ENCODE assay signal across 10 cellular contexts in the genomic region with DNA sequence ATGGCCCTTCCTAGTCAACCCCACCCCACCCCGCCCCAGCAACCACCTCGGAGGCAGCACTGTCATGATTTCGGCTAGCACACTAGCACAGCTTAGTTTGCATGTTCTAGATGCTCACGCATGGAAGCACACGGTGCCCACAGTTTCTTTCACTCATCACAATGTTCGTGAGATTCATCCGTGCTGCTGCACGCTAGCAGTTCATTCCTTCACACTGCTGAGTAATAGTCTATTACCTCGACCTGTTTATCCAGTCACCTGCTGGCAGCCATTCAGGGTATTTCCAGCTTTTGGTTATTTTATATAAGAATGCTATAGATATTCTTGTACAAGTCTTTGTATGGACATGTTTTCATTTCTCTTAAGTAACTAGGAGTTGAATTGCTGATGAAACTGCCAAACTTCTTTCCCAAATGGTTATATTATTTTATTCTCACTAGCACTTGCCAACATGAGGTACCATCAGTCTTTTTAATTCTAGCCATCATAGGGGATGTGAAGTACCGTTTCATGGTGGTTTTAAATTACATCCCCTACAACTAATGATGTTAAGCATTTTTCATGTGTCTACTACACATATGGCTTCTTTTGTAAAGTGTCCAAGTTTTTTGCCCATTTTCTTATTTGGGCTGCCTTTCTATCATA.
DNase-seq lines count a peak whose midpoint lies in the region; ATAC-seq and TF ChIP-seq lines count a peak whose summit lies in the region.
"Had no signal": no experiment of that assay in that cellular context is flagged by ENCODE, and none has a peak within 500 bp of the region (broad histone marks: within the 10 kb centered on the region; RNA-seq: fewer than 3 reads in every experiment).

No MANE protein-coding gene starts in this region.

- 89% methylated on average over 8 of the region's 10 CpGs for whole genome bisulfite sequencing in mesenchymal stem cell
- 93 to 98% methylated on average over 10 of the region's 10 CpGs for WGBS in testis, 2 donors

- H2AFZ ChIP-seq in mesenchymal stem cell (ENCODE audit: low read depth, low read length): no peak overlapping the region

- intact Hi-C loops in testis (cut with DNase I; ENCODE audit: low total_unique reads): loop anchor here (10.0 kb wide), 1 partner anchor 212 kb away; no protein-coding TSS in a partner anchor

- no peak overlapping the region for H3K23ac ChIP-seq in mesenchymal stem cell (ENCODE audit: low read length in 2 of 2)

- no peak overlapping the region for H3K14ac ChIP-seq in mesenchymal stem cell (ENCODE audit: low read length in 2 of 2)

- H3K9me3 ChIP-seq in mesenchymal stem cell (ENCODE audit: control insufficient read depth, low read length) (no peaks in the 10 kb centered on the region), testis (no peaks in the 10 kb centered on the region)

- H3K27ac ChIP-seq in mesenchymal stem cell (ENCODE audit: low read length, poor library complexity, severe bottlenecking) (peak overlapping the region; percentile 92), testis (no peak overlapping the region)

- H3K27me3 ChIP-seq in mesenchymal stem cell (ENCODE audit: control insufficient read depth in 1 of 2, insufficient read depth in 1 of 2, low read length in 2 of 2) (no peaks in the 10 kb centered on the region), testis (no peaks in the 10 kb centered on the region)

- DNase-seq in NCI-H226: peak; percentile 19
- no peak for DNase-seq in mesenchymal stem cell
- DNase-seq in testis: no peak
- DNase-seq in NCI-H345 treated with DMSO at 0.1 percent for 48 hours (lab: John Stamatoyannopoulos, UW; ENCODE audit: unreplicated experiment): no peak
- no peak for DNase-seq in stimulated activated CD8-positive, alpha-beta memory T cell treated with anti-CD3 and anti-CD28 coated beads, Interleukin-4, amount 100 ng/mL, for 48 hours
- no peak for DNase-seq in HT-29 (ENCODE audit: low spot score)
- DNase-seq: activated CD4-positive, alpha-beta T cell treated with anti-CD3 and anti-CD28 coated beads, Interleukin-2, amount 10 ng/mL, durations not matched to agents 7 days and 5 days; NCI-H187 treated with DMSO at 0.1 percent for 48 hours had no signal

- H2BK12ac ChIP-seq in mesenchymal stem cell (ENCODE audit: low read length in 2 of 2): no peak overlapping the region

- H2AK5ac ChIP-seq in mesenchymal stem cell (ENCODE audit: low read length, severe bottlenecking): no peak overlapping the region

- ATAC-seq in GM18873 (IDR thresholded peaks at IDR 0.05; ENCODE audit: low FRiP score, unreplicated experiment): peak; percentile 65
- ATAC-seq in HG02642 (IDR thresholded peaks at IDR 0.05; ENCODE audit: poor library complexity, unreplicated experiment): peak; percentile 58

- H3K9ac ChIP-seq in mesenchymal stem cell (ENCODE audit: low read length): no peak overlapping the region

- H3K18ac ChIP-seq in mesenchymal stem cell (ENCODE audit: low read depth in 1 of 2, low read length in 2 of 2): no peak overlapping the region

- peaks cover 3% of the 10 kb centered on the region for H3K4me1 ChIP-seq in mesenchymal stem cell (ENCODE audit: control insufficient read depth, insufficient read depth, low read depth, low read length)
- H3K4me1 ChIP-seq in testis: peaks cover 4% of the 10 kb centered on the region

- H3K36me3 ChIP-seq in mesenchymal stem cell (ENCODE audit: control insufficient read depth in 1 of 2, insufficient read depth in 2 of 2, low read depth in 1 of 2, low read length in 2 of 2): peaks cover 16 to 59% of the 10 kb centered on the region in 2 experiments
- no peaks in the 10 kb centered on the region for H3K36me3 ChIP-seq in testis (ENCODE audit: low read depth, missing control alignments)

- no peak for TF ChIP-seq CTCF in testis (IDR thresholded peaks at IDR 0.05)

- H3K4ac ChIP-seq in mesenchymal stem cell (ENCODE audit: low read depth in 1 of 2, low read length in 2 of 2): no peak overlapping the region

- H3K4me3 ChIP-seq in mesenchymal stem cell (ENCODE audit: insufficient read depth in 1 of 2, low read depth in 1 of 2, low read length in 2 of 2) (no peak overlapping the region), testis (no peak overlapping the region)

- no peak overlapping the region for H2BK120ac ChIP-seq in mesenchymal stem cell (ENCODE audit: low read depth, low read length)

- no peak overlapping the region for H4K8ac ChIP-seq in mesenchymal stem cell (ENCODE audit: low read length)

- no peak overlapping the region for H4K91ac ChIP-seq in mesenchymal stem cell (ENCODE audit: low read length)

- peaks cover 19% of the 10 kb centered on the region for H3K79me1 ChIP-seq in mesenchymal stem cell (replicated peaks; ENCODE audit: low read length, poor library complexity, severe bottlenecking)

- no peak for TF ChIP-seq POLR2A in testis (IDR thresholded peaks at IDR 0.05)

- H2BK15ac ChIP-seq in mesenchymal stem cell (ENCODE audit: low read depth, poor library complexity, severe bottlenecking): no peak overlapping the region

- H2BK5ac ChIP-seq in mesenchymal stem cell (ENCODE audit: low read depth, low read length, poor library complexity, severe bottlenecking): no peak overlapping the region

- H3K4me2 ChIP-seq in mesenchymal stem cell (ENCODE audit: low read length, poor library complexity, severe bottlenecking): no peak overlapping the region
